ENCODE assay signal across 22 cellular contexts in genomic region chr20:19401096-19401495, GRCh38.
A peak's percentile ranks its signal among the peaks of the same experiment; 100 is the strongest.
DNase-seq lines count a peak whose midpoint lies in the region; ATAC-seq and TF ChIP-seq lines count a peak whose summit lies in the region.
"Had no signal": no experiment of that assay in that cellular context is flagged by ENCODE, and none has a peak within 500 bp of the region (broad histone marks: within the 10 kb centered on the region; RNA-seq: fewer than 3 reads in every experiment).

No MANE protein-coding gene starts in this region.

- H3K27ac ChIP-seq in esophagus muscularis mucosa (replicated peaks in 1 of 4) (no peak overlapping the region), gastroesophageal sphincter (no peak overlapping the region)
- H3K27ac ChIP-seq: 22Rv1, BLaER1 had no signal

- no peak overlapping the region for H3K4me3 Mint-ChIP-seq in activated CD4-positive, alpha-beta T cell treated with anti-CD3 and anti-CD28 coated beads, Interleukin-2, amount 10 ng/mL, durations not matched to agents 24 days and 14 days
- H3K4me3 Mint-ChIP-seq: CD14-positive monocyte; CD4-positive, CD25-positive, alpha-beta regulatory T cell; CD8-positive, alpha-beta memory T cell had no signal

- H3K4me1 Mint-ChIP-seq in activated CD4-positive, alpha-beta T cell treated with anti-CD3 and anti-CD28 coated beads, Interleukin-2, amount 10 ng/mL, durations not matched to agents 24 days and 14 days = no peaks in the 10 kb centered on the region
- H3K4me1 Mint-ChIP-seq: CD4-positive, alpha-beta memory T cell; CD4-positive, CD25-positive, alpha-beta regulatory T cell; CD8-positive, alpha-beta memory T cell had no signal

- peaks cover 3% of the 10 kb centered on the region for H3K9me3 Mint-ChIP-seq in activated CD4-positive, alpha-beta T cell treated with anti-CD3 and anti-CD28 coated beads, Interleukin-2, amount 10 ng/mL, durations not matched to agents 24 days and 14 days

- no peaks in the 10 kb centered on the region for H3K27me3 ChIP-seq in esophagus muscularis mucosa
- no peaks in the 10 kb centered on the region for H3K27me3 ChIP-seq in gastroesophageal sphincter
- H3K27me3 ChIP-seq: BE2C, BLaER1 had no signal

- no peaks in the 10 kb centered on the region for H3K27me3 Mint-ChIP-seq in activated CD4-positive, alpha-beta T cell treated with anti-CD3 and anti-CD28 coated beads, Interleukin-2, amount 10 ng/mL, durations not matched to agents 24 days and 14 days
- H3K27me3 Mint-ChIP-seq: CD4-positive, alpha-beta memory T cell; CD4-positive, CD25-positive, alpha-beta regulatory T cell had no signal

- no peak for ATAC-seq in HG02623 (IDR thresholded peaks at IDR 0.05; ENCODE audit: unreplicated experiment)
- ATAC-seq in gastroesophageal sphincter = no peak

- WGBS in esophagus muscularis mucosa = 61% methylated on average over 4 of the region's 4 CpGs
- WGBS in gastroesophageal sphincter (ENCODE audit: low coverage in 1 of 2), 2 donors = 67 to 70% methylated on average over 2 to 4 of the region's 4 CpGs

- TF ChIP-seq POLR2A in esophagus muscularis mucosa (IDR thresholded peaks at IDR 0.05; ENCODE audit: low read depth) = no peak
- TF ChIP-seq POLR2A in gastroesophageal sphincter (IDR thresholded peaks at IDR 0.05) = no peak

- H3K27ac Mint-ChIP-seq in activated CD4-positive, alpha-beta T cell treated with anti-CD3 and anti-CD28 coated beads, Interleukin-2, amount 10 ng/mL, durations not matched to agents 24 days and 14 days = no peak overlapping the region
- H3K27ac Mint-ChIP-seq: CD4-positive, alpha-beta memory T cell; CD4-positive, CD25-positive, alpha-beta regulatory T cell; CD8-positive, alpha-beta memory T cell had no signal

- H3K4me1 ChIP-seq in esophagus muscularis mucosa = no peaks in the 10 kb centered on the region
- no peaks in the 10 kb centered on the region for H3K4me1 ChIP-seq in gastroesophageal sphincter
- H3K4me1 ChIP-seq: BE2C, BLaER1 had no signal

- DNase-seq in activated CD4-positive, alpha-beta T cell treated with anti-CD3 and anti-CD28 coated beads, Interleukin-2, amount 10 ng/mL, durations not matched to agents 24 days and 14 days = peak; percentile 31
- no peak for DNase-seq in activated CD4-positive, alpha-beta T cell treated with anti-CD3 and anti-CD28 coated beads for 1 hour
- peak; percentile 68 for DNase-seq in esophagus muscularis mucosa (ENCODE audit: extremely low spot score)
- DNase-seq: ACHN; BE2C; C1 segment of cervical spinal cord; CD4-positive, alpha-beta memory T cell; CD4-positive, CD25-positive, alpha-beta regulatory T cell; CD8-positive, alpha-beta memory T cell; COR-L47; DMS 273 treated with DMSO at 0.1 percent for 48 hours; DMS153; DMS53; DMS79; DND-41; EL; GDM1 had no signal

- H3K9me3 ChIP-seq in esophagus muscularis mucosa = peaks cover 0 to 9% (median 2%) of the 10 kb centered on the region in 4 donors
- peaks cover 0 to 10% (median 0%) of the 10 kb centered on the region in 3 donors for H3K9me3 ChIP-seq in gastroesophageal sphincter
- H3K9me3 ChIP-seq: BE2C had no signal

- no peak for TF ChIP-seq EP300 in esophagus muscularis mucosa (IDR thresholded peaks at IDR 0.05)
- TF ChIP-seq EP300 in gastroesophageal sphincter (IDR thresholded peaks at IDR 0.05) = no peak

- H3K4me3 ChIP-seq in esophagus muscularis mucosa (no peak overlapping the region), gastroesophageal sphincter (no peak overlapping the region)
- H3K4me3 ChIP-seq: BLaER1 had no signal

- H3K36me3 ChIP-seq in esophagus muscularis mucosa (no peaks in the 10 kb centered on the region), gastroesophageal sphincter (no peaks in the 10 kb centered on the region)
- H3K36me3 ChIP-seq: BE2C, BLaER1 had no signal

- TF ChIP-seq CTCF in esophagus muscularis mucosa (IDR thresholded peaks at IDR 0.05) = no peak
- no peak for TF ChIP-seq CTCF in gastroesophageal sphincter (IDR thresholded peaks at IDR 0.05)

- intact Hi-C loops in activated CD4-positive, alpha-beta T cell treated with anti-CD3 and anti-CD28 coated beads, Interleukin-2, amount 10 ng/mL, durations not matched to agents 24 days and 14 days (cut with micrococcal nuclease) = no loop called here
- intact Hi-C loops in esophagus muscularis mucosa (cut with DNase I) = no loop called here

- H3K36me3 Mint-ChIP-seq in activated CD4-positive, alpha-beta T cell treated with anti-CD3 and anti-CD28 coated beads, Interleukin-2, amount 10 ng/mL, durations not matched to agents 24 days and 14 days (ENCODE audit: low read depth) = peaks cover 2% of the 10 kb centered on the region
- H3K36me3 Mint-ChIP-seq: CD14-positive monocyte; CD4-positive, alpha-beta memory T cell; CD4-positive, CD25-positive, alpha-beta regulatory T cell; CD8-positive, alpha-beta memory T cell had no signal
